In the genomic region with DNA sequence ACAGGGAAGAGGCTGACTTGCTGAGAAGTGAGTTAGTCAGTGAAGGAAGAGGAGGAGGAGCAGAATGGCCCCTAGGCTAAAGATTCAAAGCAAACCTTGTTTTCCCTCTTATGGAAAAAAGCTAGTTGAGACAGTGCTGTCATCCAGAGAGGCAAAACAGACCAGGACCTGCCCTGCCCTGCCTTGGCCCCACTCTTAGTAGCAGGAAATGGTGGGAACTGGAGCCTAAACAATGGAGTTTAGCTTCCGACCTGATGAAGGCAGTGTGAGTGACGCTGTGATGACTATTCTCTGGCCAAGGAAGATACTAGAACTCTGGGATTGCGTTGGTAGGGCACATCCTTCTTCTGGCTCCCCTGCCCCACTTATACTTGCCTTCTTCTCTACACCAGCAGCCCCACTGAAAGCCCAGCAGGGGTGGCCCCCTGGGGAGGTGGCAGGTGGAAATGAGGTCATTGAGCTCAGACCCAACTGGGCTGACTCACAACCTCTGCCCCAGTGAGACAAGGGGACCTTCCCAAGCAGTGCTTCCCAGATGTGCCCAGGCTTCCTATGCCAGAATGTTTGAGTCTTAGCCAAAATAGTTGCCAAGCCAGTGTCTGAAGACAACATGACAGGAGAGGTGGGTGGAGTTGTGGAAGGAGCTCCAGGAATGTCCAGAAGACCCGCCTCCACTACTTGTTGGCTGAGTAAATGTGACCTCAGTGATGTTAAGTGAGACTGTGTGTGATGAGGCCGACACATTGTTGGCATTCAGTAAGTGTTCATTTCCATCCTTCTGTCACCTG, we compare ENCODE assay signal across 9 cellular contexts. TPM values are rescaled to one million over a fixed set of nuclear protein-coding genes. Genes with fewer than 3 reads are reported as not detected.
DNase-seq lines count a peak whose midpoint lies in the region; ATAC-seq and FAIRE-seq lines count a peak whose summit lies in the region.
"Had no signal": no experiment of that assay in that cellular context is flagged by ENCODE, and none has a peak within 500 bp of the region (broad histone marks: within the 10 kb centered on the region; RNA-seq: fewer than 3 reads in every experiment).

No MANE protein-coding gene starts in this region.

- no peak overlapping the region for H3K4me3 Mint-ChIP-seq in activated CD4-positive, alpha-beta T cell treated with anti-CD3 and anti-CD28 coated beads, Interleukin-2, amount 10 ng/mL, durations not matched to agents 7 days and 5 days

- 29 to 61% (median 56%) methylated on average over 5 of the region's 5 CpGs for WGBS in small intestine, 3 donors

- H3K27me3 Mint-ChIP-seq in activated CD4-positive, alpha-beta T cell treated with anti-CD3 and anti-CD28 coated beads, Interleukin-2, amount 10 ng/mL, durations not matched to agents 7 days and 5 days, result no peaks in the 10 kb centered on the region

- POLR2A ChIA-PET in activated CD4-positive, alpha-beta T cell treated with anti-CD3 and anti-CD28 coated beads, Interleukin-2, amount 10 ng/mL, durations not matched to agents 7 days and 5 days (lab: Charles Lee), result no interaction called here

- peak overlapping the region in 1 of 2 donors; percentile 75 for H3K27ac ChIP-seq in small intestine (ENCODE audit: low read depth in 1 of 2, low read length in 1 of 2)
- H3K27ac ChIP-seq: VCaP had no signal

- no peak overlapping the region for H3K4me3 ChIP-seq in small intestine (ENCODE audit: low read depth in 1 of 2, low read length in 2 of 2)

- peaks cover 0 to 3% of the 10 kb centered on the region in 2 donors for H3K4me1 ChIP-seq in small intestine (ENCODE audit: control insufficient read depth in 2 of 2, insufficient read depth in 1 of 2, low read depth in 1 of 2, low read length in 1 of 2)

- H3K27me3 ChIP-seq in small intestine (ENCODE audit: control insufficient read depth in 2 of 2, insufficient read depth in 2 of 2, low read length in 2 of 2), result no peaks in the 10 kb centered on the region

- CTCF ChIA-PET in activated CD4-positive, alpha-beta T cell treated with anti-CD3 and anti-CD28 coated beads, Interleukin-2, amount 10 ng/mL, durations not matched to agents 7 days and 5 days (lab: Charles Lee), result interaction anchor here (0.8 to 3.3 kb wide), 9 partner anchors 8 to 110 kb away, joined by 3 to 15 read pairs (median 4); no protein-coding TSS in a partner anchor

- peaks cover 64% of the 10 kb centered on the region for H3K4me1 Mint-ChIP-seq in activated CD4-positive, alpha-beta T cell treated with anti-CD3 and anti-CD28 coated beads, Interleukin-2, amount 10 ng/mL, durations not matched to agents 7 days and 5 days

- FAIRE-seq in small intestine (lab: Jason Lieb, UNC), result no peak

- intact Hi-C loops in sciatic nerve (cut with DNase I), result no loop called here

- H3K9me3 Mint-ChIP-seq in activated CD4-positive, alpha-beta T cell treated with anti-CD3 and anti-CD28 coated beads, Interleukin-2, amount 10 ng/mL, durations not matched to agents 7 days and 5 days, result no peaks in the 10 kb centered on the region

- ATAC-seq in GM18861 (IDR thresholded peaks at IDR 0.05; ENCODE audit: unreplicated experiment), result peak; percentile 61
- ATAC-seq in HG03354 (IDR thresholded peaks at IDR 0.05; ENCODE audit: poor library complexity, severe bottlenecking, unreplicated experiment), result peak; percentile 63
- ATAC-seq in esophagus mucosa, result peak; percentile 83
- peak; percentile 43 for ATAC-seq in sciatic nerve
- no peak for ATAC-seq in HG03045 (IDR thresholded peaks at IDR 0.05; ENCODE audit: unreplicated experiment)

- peaks cover 58% of the 10 kb centered on the region for H3K36me3 Mint-ChIP-seq in activated CD4-positive, alpha-beta T cell treated with anti-CD3 and anti-CD28 coated beads, Interleukin-2, amount 10 ng/mL, durations not matched to agents 7 days and 5 days (ENCODE audit: low read depth)

- no peaks in the 10 kb centered on the region for H3K9me3 ChIP-seq in small intestine (ENCODE audit: control insufficient read depth, low read depth)

- H3K27ac Mint-ChIP-seq in activated CD4-positive, alpha-beta T cell treated with anti-CD3 and anti-CD28 coated beads, Interleukin-2, amount 10 ng/mL, durations not matched to agents 7 days and 5 days, result peak overlapping the region; percentile 85

- no peaks in the 10 kb centered on the region for H3K36me3 ChIP-seq in small intestine (ENCODE audit: control insufficient read depth in 2 of 2, insufficient read depth in 2 of 2, low read length in 2 of 2)

- DNase-seq in activated CD4-positive, alpha-beta T cell treated with anti-CD3 and anti-CD28 coated beads, Interleukin-2, amount 10 ng/mL, durations not matched to agents 7 days and 5 days, result no peak
- DNase-seq in sciatic nerve (ENCODE audit: low spot score), result no peak
- no peak for DNase-seq in occipital lobe (lab: John Stamatoyannopoulos, UW)
- DNase-seq in small intestine, result no peak

RNA-seq across cellular contexts. Expression of a gene that starts 38.8 kb away (rescaled TPM):
- 100 to 1,000 TPM; 617 to 728 TPM for total RNA-seq in activated CD4-positive, alpha-beta T cell treated with anti-CD3 and anti-CD28 coated beads, Interleukin-2, amount 10 ng/mL, durations not matched to agents 7 days and 5 days
- total RNA-seq in esophagus mucosa, result 139 TPM
- 325 TPM for total RNA-seq in sciatic nerve
- 24.8 TPM for total RNA-seq in occipital lobe
- 10 to 100 TPM; 13.6 to 63.4 (median 46.7) TPM for polyA plus RNA-seq in small intestine
